ENCODE assay signal across 1 cellular context in genomic region chr4:154686838-154687237, GRCh38.
TF ChIP-seq lines count a peak whose summit lies in the region.

No MANE protein-coding gene starts in this region.

TF ChIP-seq in IMR-90, 13 proteins besides CTCF, POLR2A, EP300 and RAD21 (continued from another document):
- TF ChIP-seq RFX5 (IDR thresholded peaks at IDR 0.05; ENCODE audit: low read depth, low read length), result no peak
- TF ChIP-seq, protein P1, sequence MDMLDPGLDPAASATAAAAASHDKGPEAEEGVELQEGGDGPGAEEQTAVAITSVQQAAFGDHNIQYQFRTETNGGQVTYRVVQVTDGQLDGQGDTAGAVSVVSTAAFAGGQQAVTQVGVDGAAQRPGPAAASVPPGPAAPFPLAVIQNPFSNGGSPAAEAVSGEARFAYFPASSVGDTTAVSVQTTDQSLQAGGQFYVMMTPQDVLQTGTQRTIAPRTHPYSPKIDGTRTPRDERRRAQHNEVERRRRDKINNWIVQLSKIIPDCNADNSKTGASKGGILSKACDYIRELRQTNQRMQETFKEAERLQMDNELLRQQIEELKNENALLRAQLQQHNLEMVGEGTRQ (IDR thresholded peaks at IDR 0.05; ENCODE audit: low read depth, low read length), result no peak
- no peak for TF ChIP-seq CHD1 (IDR thresholded peaks at IDR 0.05; ENCODE audit: low read depth, low read length)
- no peak for TF ChIP-seq BHLHE40 (IDR thresholded peaks at IDR 0.05; ENCODE audit: low read depth, low read length)
- no peak for TF ChIP-seq NFE2L2 (IDR thresholded peaks at IDR 0.05; ENCODE audit: low read depth, low read length)
- TF ChIP-seq CEBPB (IDR thresholded peaks at IDR 0.05; ENCODE audit: low read depth, low read length), result no peak
- no peak for TF ChIP-seq RCOR1 (IDR thresholded peaks at IDR 0.05; ENCODE audit: insufficient replicate concordance, low read length)
- no peak for TF ChIP-seq MAFK (IDR thresholded peaks at IDR 0.05; ENCODE audit: low read depth, low read length)
